ENCODE assay signal across 8 cellular contexts in the genomic region with DNA sequence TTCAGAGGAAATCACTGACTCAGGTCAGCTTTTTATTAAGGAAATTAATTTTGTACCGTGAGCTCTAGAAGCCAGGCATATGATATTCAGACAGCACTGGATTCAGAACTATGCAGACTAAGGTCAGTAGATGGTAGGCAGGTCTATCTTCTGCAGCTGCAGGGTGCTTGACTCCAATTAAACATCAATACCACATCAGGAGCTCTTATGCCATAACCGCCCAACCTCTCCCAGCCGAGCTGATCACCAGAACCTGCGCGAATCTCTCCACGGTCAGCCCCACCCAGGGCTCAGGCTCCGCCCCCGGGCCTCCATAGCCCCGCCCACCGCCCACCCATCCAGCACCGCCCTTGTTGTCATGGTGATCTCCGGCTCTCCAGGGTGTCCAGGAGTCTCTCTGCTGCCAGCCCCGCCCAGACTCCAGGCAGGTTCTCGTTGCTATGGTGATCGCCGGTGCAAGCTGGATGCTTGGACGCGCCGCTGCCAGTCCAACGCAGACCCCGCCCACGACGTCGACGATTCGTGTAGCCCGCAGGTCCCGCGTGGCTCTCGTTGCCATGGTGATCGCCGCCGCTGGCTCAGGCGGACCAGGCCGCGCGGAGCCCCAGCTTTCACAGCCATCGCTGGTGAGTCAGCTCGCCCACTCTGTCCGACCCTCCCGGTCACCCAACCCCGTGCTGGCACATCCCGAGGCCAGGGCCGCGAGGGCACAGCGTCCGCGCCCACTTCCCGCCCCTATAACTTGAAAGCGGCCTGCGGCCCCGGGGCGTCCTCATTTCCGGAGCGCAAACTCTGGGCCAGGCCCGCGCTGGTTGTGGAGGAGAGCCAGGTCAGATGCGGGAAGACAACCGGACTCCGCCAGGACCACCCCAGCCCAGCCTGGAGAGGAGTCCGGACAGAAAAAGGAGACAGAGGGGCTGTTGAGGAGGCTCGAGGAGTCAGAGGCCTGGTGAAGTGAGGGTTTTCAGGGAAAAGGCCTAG. TPM values are rescaled to one million over a fixed set of nuclear protein-coding genes. Genes with fewer than 3 reads are reported as not detected.
A peak's percentile ranks its signal among the peaks of the same experiment; 100 is the strongest.
DNase-seq lines count a peak whose midpoint lies in the region; ATAC-seq and TF ChIP-seq lines count a peak whose summit lies in the region.

A gene with protein sequence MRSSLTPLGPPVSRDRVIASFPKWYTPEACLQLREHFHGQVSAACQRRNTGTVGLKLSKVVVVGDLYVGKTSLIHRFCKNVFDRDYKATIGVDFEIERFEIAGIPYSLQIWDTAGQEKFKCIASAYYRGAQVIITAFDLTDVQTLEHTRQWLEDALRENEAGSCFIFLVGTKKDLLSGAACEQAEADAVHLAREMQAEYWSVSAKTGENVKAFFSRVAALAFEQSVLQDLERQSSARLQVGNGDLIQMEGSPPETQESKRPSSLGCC (plus strand): TSS at position 552 of the 981 bp plus-strand sequence. CDS start 1,140 bp downstream, outside the sequence.

- DNase-seq in BJ (ENCODE audit: low read depth) (peak; percentile 93), NCI-H460 (ENCODE audit: extremely low read depth, low read depth) (peak; percentile 84), dedifferentiated amniotic fluid mesenchymal stem cell (ENCODE audit: extremely low spot score) (peak; percentile 90)
- peak; percentile 73 to 74 for DNase-seq in activated CD4-positive, alpha-beta T cell treated with anti-CD3 and anti-CD28 coated beads, Interleukin-2, amount 50 U/mL, for 4 hours
- peak; percentile 90 for DNase-seq in stimulated activated CD4-positive, alpha-beta T cell treated with anti-CD3 and anti-CD28 coated beads, Interleukin-15, amount 100 ng/mL, for 24 hours

- no peaks in the 10 kb centered on the region for H3K27me3 ChIP-seq in BJ (ENCODE audit: control insufficient read depth, insufficient read depth, low read length)
- no peaks in the 10 kb centered on the region for H3K27me3 ChIP-seq in layer of hippocampus (ENCODE audit: control insufficient read depth, insufficient read depth, low read length)

- H3K4me3 ChIP-seq in BJ (ENCODE audit: low read depth, low read length) (peak within 1 kb of the TSS; percentile 46), HEK293 (ENCODE audit: low read depth, low read length) (peak within 1 kb of the TSS; percentile 70)

- H3K4me1 ChIP-seq in HEK293 (ENCODE audit: control insufficient read depth, insufficient read depth, low read length) = peaks cover 5% of the 10 kb centered on the region; the same call in 1 of the 2 replicates

- CTCF ChIA-PET in BJ (lab: Yijun Ruan, JAX) = interaction anchor here (0.6 to 1.8 kb wide), 9 partner anchors 13 to 241 kb away, joined by 3 to 7 read pairs (median 3); no protein-coding TSS in a partner anchor
- CTCF ChIA-PET in HEK293 (lab: Yijun Ruan, JAX) = interaction anchor here (0.7 to 2.2 kb wide), 13 partner anchors 9 to 241 kb away, joined by 3 to 15 read pairs (median 5); no protein-coding TSS in a partner anchor

- POLR2A ChIA-PET in BJ (lab: Charles Lee) = no interaction called here
- POLR2A ChIA-PET in HEK293 (lab: Yijun Ruan, JAX) = interaction anchor here (0.5 to 1.7 kb wide), 10 partner anchors 9 to 412 kb away, joined by 3 to 10 read pairs (median 3); no protein-coding TSS in a partner anchor

- TF ChIP-seq CTCF in BJ (IDR thresholded peaks at IDR 0.05; ENCODE audit: insufficient read depth, low read depth, low read length) = no peak
- no peak for TF ChIP-seq CTCF in HEK293 (tag by site-specific recombination; IDR thresholded peaks at IDR 0.05)

- H3K27ac ChIP-seq in HEK293 (ENCODE audit: extremely low read depth, low read depth, low read length) = peak within 1 kb of the TSS; percentile 19; the same call in 1 of the 2 replicates
- H3K27ac ChIP-seq in layer of hippocampus (ENCODE audit: low read depth, low read length) = peak within 1 kb of the TSS; percentile 84

- H3K9me3 ChIP-seq in HEK293 (ENCODE audit: control insufficient read depth, insufficient read depth, low read depth, low read length) = no peaks in the 10 kb centered on the region

- ATAC-seq in HG03460 (IDR thresholded peaks at IDR 0.05; ENCODE audit: unreplicated experiment) = no peak

- peaks cover 5% of the 10 kb centered on the region for H3K36me3 ChIP-seq in BJ (ENCODE audit: control insufficient read depth, insufficient read depth, low read length)
- H3K36me3 ChIP-seq in HEK293 (ENCODE audit: control insufficient read depth in 2 of 2, insufficient read depth in 1 of 2, low read length in 2 of 2) = peaks cover 0 to 34% of the 10 kb centered on the region in 2 experiments; a peak in 1 of 3 replicates

TF ChIP-seq in HEK293, 187 proteins besides CTCF, POLR2A, EP300 and RAD21 (continues in another document):
- TF ChIP-seq, protein P1, sequence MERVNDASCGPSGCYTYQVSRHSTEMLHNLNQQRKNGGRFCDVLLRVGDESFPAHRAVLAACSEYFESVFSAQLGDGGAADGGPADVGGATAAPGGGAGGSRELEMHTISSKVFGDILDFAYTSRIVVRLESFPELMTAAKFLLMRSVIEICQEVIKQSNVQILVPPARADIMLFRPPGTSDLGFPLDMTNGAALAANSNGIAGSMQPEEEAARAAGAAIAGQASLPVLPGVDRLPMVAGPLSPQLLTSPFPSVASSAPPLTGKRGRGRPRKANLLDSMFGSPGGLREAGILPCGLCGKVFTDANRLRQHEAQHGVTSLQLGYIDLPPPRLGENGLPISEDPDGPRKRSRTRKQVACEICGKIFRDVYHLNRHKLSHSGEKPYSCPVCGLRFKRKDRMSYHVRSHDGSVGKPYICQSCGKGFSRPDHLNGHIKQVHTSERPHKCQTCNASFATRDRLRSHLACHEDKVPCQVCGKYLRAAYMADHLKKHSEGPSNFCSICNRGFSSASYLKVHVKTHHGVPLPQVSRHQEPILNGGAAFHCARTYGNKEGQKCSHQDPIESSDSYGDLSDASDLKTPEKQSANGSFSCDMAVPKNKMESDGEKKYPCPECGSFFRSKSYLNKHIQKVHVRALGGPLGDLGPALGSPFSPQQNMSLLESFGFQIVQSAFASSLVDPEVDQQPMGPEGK (tag by site-specific recombination; IDR thresholded peaks at IDR 0.05) = 0 out of 2 replicates have a peak, but pooled peaks have one; percentile 59
- TF ChIP-seq ZNF155 (tag by site-specific recombination; IDR thresholded peaks at IDR 0.05) (no peak), ZNF354C (tag by site-specific recombination; IDR thresholded peaks at IDR 0.05; ENCODE audit: borderline replicate concordance, low read depth) (no peak), ZNF555 (tag by site-specific recombination; conservative IDR thresholded peaks at IDR 0.05) (no peak)
- TF ChIP-seq, protein P2, sequence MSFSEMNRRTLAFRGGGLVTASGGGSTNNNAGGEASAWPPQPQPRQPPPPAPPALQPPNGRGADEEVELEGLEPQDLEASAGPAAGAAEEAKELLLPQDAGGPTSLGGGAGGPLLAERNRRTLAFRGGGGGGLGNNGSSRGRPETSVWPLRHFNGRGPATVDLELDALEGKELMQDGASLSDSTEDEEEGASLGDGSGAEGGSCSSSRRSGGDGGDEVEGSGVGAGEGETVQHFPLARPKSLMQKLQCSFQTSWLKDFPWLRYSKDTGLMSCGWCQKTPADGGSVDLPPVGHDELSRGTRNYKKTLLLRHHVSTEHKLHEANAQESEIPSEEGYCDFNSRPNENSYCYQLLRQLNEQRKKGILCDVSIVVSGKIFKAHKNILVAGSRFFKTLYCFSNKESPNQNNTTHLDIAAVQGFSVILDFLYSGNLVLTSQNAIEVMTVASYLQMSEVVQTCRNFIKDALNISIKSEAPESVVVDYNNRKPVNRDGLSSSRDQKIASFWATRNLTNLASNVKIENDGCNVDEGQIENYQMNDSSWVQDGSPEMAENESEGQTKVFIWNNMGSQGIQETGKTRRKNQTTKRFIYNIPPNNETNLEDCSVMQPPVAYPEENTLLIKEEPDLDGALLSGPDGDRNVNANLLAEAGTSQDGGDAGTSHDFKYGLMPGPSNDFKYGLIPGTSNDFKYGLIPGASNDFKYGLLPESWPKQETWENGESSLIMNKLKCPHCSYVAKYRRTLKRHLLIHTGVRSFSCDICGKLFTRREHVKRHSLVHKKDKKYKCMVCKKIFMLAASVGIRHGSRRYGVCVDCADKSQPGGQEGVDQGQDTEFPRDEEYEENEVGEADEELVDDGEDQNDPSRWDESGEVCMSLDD (tag by site-specific recombination; IDR thresholded peaks at IDR 0.05) = peak; percentile 65; the same call in 1 of the 2 replicates
- TF ChIP-seq, protein P3, sequence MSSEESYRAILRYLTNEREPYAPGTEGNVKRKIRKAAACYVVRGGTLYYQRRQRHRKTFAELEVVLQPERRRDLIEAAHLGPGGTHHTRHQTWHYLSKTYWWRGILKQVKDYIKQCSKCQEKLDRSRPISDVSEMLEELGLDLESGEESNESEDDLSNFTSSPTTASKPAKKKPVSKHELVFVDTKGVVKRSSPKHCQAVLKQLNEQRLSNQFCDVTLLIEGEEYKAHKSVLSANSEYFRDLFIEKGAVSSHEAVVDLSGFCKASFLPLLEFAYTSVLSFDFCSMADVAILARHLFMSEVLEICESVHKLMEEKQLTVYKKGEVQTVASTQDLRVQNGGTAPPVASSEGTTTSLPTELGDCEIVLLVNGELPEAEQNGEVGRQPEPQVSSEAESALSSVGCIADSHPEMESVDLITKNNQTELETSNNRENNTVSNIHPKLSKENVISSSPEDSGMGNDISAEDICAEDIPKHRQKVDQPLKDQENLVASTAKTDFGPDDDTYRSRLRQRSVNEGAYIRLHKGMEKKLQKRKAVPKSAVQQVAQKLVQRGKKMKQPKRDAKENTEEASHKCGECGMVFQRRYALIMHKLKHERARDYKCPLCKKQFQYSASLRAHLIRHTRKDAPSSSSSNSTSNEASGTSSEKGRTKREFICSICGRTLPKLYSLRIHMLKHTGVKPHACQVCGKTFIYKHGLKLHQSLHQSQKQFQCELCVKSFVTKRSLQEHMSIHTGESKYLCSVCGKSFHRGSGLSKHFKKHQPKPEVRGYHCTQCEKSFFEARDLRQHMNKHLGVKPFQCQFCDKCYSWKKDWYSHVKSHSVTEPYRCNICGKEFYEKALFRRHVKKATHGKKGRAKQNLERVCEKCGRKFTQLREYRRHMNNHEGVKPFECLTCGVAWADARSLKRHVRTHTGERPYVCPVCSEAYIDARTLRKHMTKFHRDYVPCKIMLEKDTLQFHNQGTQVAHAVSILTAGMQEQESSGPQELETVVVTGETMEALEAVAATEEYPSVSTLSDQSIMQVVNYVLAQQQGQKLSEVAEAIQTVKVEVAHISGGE (tag by site-specific recombination; conservative IDR thresholded peaks at IDR 0.05; ENCODE audit: low read depth) = no peak; the same call in 1 of the 2 replicates

RNA-seq across cellular contexts. Expression of the gene that starts here (rescaled TPM):
- polyA plus RNA-seq in BJ (2011; rRNA removed) = 5.7 and 10.1 TPM in 2 replicates
- polyA minus RNA-seq in BJ (2011; rRNA and poly(A)+ RNA removed) = 5.8 and 8.3 TPM in 2 replicates
- 0.43 and 0.67 TPM in 2 replicates for total RNA-seq in NCI-H460 (2014; rRNA removed; shearing (Covaris generic))
- polyA plus RNA-seq in NCI-H460 (2014; cell fraction: nucleus; rRNA removed) = 1.5 and 1.6 TPM in 2 replicates
